Comparison of ENCODE assay signal across 8 cellular contexts in genomic region chr21:30831194-30831765, GRCh38. TPM values are rescaled to one million over a fixed set of nuclear protein-coding genes. Genes with fewer than 3 reads are reported as not detected.
DNase-seq lines count a peak whose midpoint lies in the region; ATAC-seq and TF ChIP-seq lines count a peak whose summit lies in the region.

No MANE protein-coding gene starts in this region.

- no peak overlapping the region for H3K4me3 Mint-ChIP-seq in activated CD8-positive, alpha-beta T cell treated with anti-CD3 and anti-CD28 coated beads for 36 hours

- no peak overlapping the region for H3K27ac Mint-ChIP-seq in activated CD8-positive, alpha-beta T cell treated with anti-CD3 and anti-CD28 coated beads for 36 hours

- H3K36me3 Mint-ChIP-seq in activated CD8-positive, alpha-beta T cell treated with anti-CD3 and anti-CD28 coated beads for 36 hours (ENCODE audit: low read depth), result no peaks in the 10 kb centered on the region

- no peaks in the 10 kb centered on the region for H3K27me3 ChIP-seq in stomach

- peaks cover 10% of the 10 kb centered on the region for H3K27me3 Mint-ChIP-seq in activated CD8-positive, alpha-beta T cell treated with anti-CD3 and anti-CD28 coated beads for 36 hours

- no peak overlapping the region for H3K4me3 ChIP-seq in stomach

- no peaks in the 10 kb centered on the region for H3K4me1 ChIP-seq in stomach

- no peak overlapping the region for H3K27ac ChIP-seq in stomach

- CTCF ChIA-PET in activated CD8-positive, alpha-beta T cell treated with anti-CD3 and anti-CD28 coated beads for 36 hours (lab: Charles Lee), result interaction anchor here (0.7 to 1.8 kb wide), 16 partner anchors 8 to 325 kb away, joined by 3 to 8 read pairs (median 4); no protein-coding TSS in a partner anchor

- TF ChIP-seq EP300 in stomach (IDR thresholded peaks at IDR 0.05), result no peak

- intact Hi-C loops in activated CD8-positive, alpha-beta T cell treated with anti-CD3 and anti-CD28 coated beads for 36 hours (cut with micrococcal nuclease), result loop anchor here (1.0 kb wide), 1 partner anchor 255 kb away; no protein-coding TSS in a partner anchor
- intact Hi-C loops in stomach (cut with DNase I; ENCODE audit: low total_unique reads), result no loop called here

- ATAC-seq in HG03159 (IDR thresholded peaks at IDR 0.05; ENCODE audit: unreplicated experiment) (peak; percentile 57), GM19397 (IDR thresholded peaks at IDR 0.05; ENCODE audit: unreplicated experiment) (no peak), left lobe of liver (no peak)
- peak; percentile 55 for ATAC-seq in activated CD8-positive, alpha-beta T cell treated with anti-CD3 and anti-CD28 coated beads for 36 hours

- peak; percentile 88 for TF ChIP-seq CTCF in activated CD8-positive, alpha-beta T cell treated with anti-CD3 and anti-CD28 coated beads for 36 hours (IDR thresholded peaks at IDR 0.05)
- peak in 2 of 7 experiments; percentile 15 to 27 for TF ChIP-seq CTCF in stomach (IDR thresholded peaks at IDR 0.05)

- TF ChIP-seq POLR2A in stomach (IDR thresholded peaks at IDR 0.05), result no peak

- POLR2A ChIA-PET in activated CD8-positive, alpha-beta T cell treated with anti-CD3 and anti-CD28 coated beads for 36 hours (lab: Charles Lee), result no interaction called here

- no peaks in the 10 kb centered on the region for H3K36me3 ChIP-seq in stomach

- peaks cover 0 to 7% (median 3%) of the 10 kb centered on the region in 4 donors for H3K9me3 ChIP-seq in stomach

- DNase-seq in Daoy (ENCODE audit: low read depth) (peak; percentile 15), iris pigment epithelial cell (ENCODE audit: low read depth) (peak; percentile 11), SHP77 (lab: John Stamatoyannopoulos, UW) (no peak), left lobe of liver (ENCODE audit: low spot score) (no peak), stomach (no peak)
- peak; percentile 65 for DNase-seq in activated CD8-positive, alpha-beta T cell treated with anti-CD3 and anti-CD28 coated beads for 36 hours

- WGBS in stomach, 5 donors, result 35 to 42% (median 39%) methylated on average over 6 of the region's 6 CpGs

- no peaks in the 10 kb centered on the region for H3K4me1 Mint-ChIP-seq in activated CD8-positive, alpha-beta T cell treated with anti-CD3 and anti-CD28 coated beads for 36 hours (ENCODE audit: low read depth)

- H3K9me3 Mint-ChIP-seq in activated CD8-positive, alpha-beta T cell treated with anti-CD3 and anti-CD28 coated beads for 36 hours, result no peaks in the 10 kb centered on the region

RNA-seq across cellular contexts. Expression of gene KRTAP7-1, which starts 1.7 kb away (rescaled TPM):
- total RNA-seq in Daoy (2014; rRNA removed; shearing (Covaris generic)), result not detected in 2 replicates
- total RNA-seq in activated CD8-positive, alpha-beta T cell treated with anti-CD3 and anti-CD28 coated beads for 36 hours, result not detected
- total RNA-seq in left lobe of liver (not detected), stomach (not detected)
- polyA plus RNA-seq in stomach, result not detected

RNA-seq across cellular contexts. Expression of gene KRTAP8-1, which starts 18.2 kb away (rescaled TPM):
- total RNA-seq in Daoy (2014; rRNA removed; shearing (Covaris generic)), result not detected in 2 replicates
- not detected for total RNA-seq in activated CD8-positive, alpha-beta T cell treated with anti-CD3 and anti-CD28 coated beads for 36 hours
- total RNA-seq in left lobe of liver (not detected), stomach (not detected)
- polyA plus RNA-seq in stomach, result not detected

RNA-seq across cellular contexts. Expression of gene KRTAP11-1, which starts 50.1 kb away (rescaled TPM):
- total RNA-seq in Daoy (2014; rRNA removed; shearing (Covaris generic)), result not detected in 2 replicates
- total RNA-seq in activated CD8-positive, alpha-beta T cell treated with anti-CD3 and anti-CD28 coated beads for 36 hours, result not detected
- total RNA-seq in left lobe of liver, result not detected
- total RNA-seq in stomach, result not detected
- not detected for polyA plus RNA-seq in stomach

Comparison
In these comparisons a context has a peak if more than half of its experiments do, and no peak if none do; other contexts are left out.
1. DNase-seq: peak in Daoy (single experiment), activated CD8-positive, alpha-beta T cell treated with anti-CD3 and anti-CD28 coated beads for 36 hours (single experiment) and iris pigment epithelial cell (single experiment); none in SHP77 (0 of 2), left lobe of liver (single experiment) and stomach (single experiment).
2. ATAC-seq: peak in HG03159 (single experiment) and activated CD8-positive, alpha-beta T cell treated with anti-CD3 and anti-CD28 coated beads for 36 hours (single experiment); none in GM19397 (single experiment) and left lobe of liver (single experiment).